In genomic region chr18:7174359-7175107, GRCh38 we compare ENCODE assay signal across 11 cellular contexts. TPM values are rescaled to one million over a fixed set of nuclear protein-coding genes. Genes with fewer than 3 reads are reported as not detected.
DNase-seq lines count a peak whose midpoint lies in the region; ATAC-seq and TF ChIP-seq lines count a peak whose summit lies in the region.
"Had no signal": no experiment of that assay in that cellular context is flagged by ENCODE, and none has a peak within 500 bp of the region (broad histone marks: within the 10 kb centered on the region; RNA-seq: fewer than 3 reads in every experiment).

No MANE protein-coding gene starts in this region.

- intact Hi-C loops in left cardiac atrium (cut with DNase I) (loop anchor here (5.0 to 10.0 kb wide), 2 partner anchors 257 to 260 kb away; no protein-coding TSS in a partner anchor), lower lobe of right lung (cut with DNase I) (no loop called here)

- H3K27ac ChIP-seq in cardiac muscle cell (no peak overlapping the region), lower lobe of right lung (no peak overlapping the region)
- H3K27ac ChIP-seq in effector memory CD4-positive, alpha-beta T cell (ENCODE audit: insufficient read depth, low read length, poor library complexity, severe bottlenecking): no peak overlapping the region

- CTCF ChIA-PET in activated CD4-positive, alpha-beta T cell treated with anti-CD3 and anti-CD28 coated beads, Interleukin-2, amount 10 ng/mL, durations not matched to agents 7 days and 5 days (lab: Charles Lee): no interaction called here

- H3K36me3 ChIP-seq in cardiac muscle cell (no peaks in the 10 kb centered on the region), lower lobe of right lung (no peaks in the 10 kb centered on the region)
- H3K36me3 ChIP-seq in effector memory CD4-positive, alpha-beta T cell (ENCODE audit: control insufficient read depth, insufficient read depth, low read length): no peaks in the 10 kb centered on the region

- DNase-seq in cardiac muscle cell (ENCODE audit: low read depth in 1 of 2, low spot score in 1 of 2): peak; percentile 40 to 59
- DNase-seq in left cardiac atrium: no peak
- DNase-seq in chondrocyte (ENCODE audit: low spot score): no peak
- no peak for DNase-seq in lower lobe of right lung
- DNase-seq in activated CD4-positive, alpha-beta T cell treated with anti-CD3 and anti-CD28 coated beads, Interleukin-2, amount 10 ng/mL, durations not matched to agents 7 days and 5 days: no peak
- no peak for DNase-seq in LoVo (ENCODE audit: low spot score)
- no peak for DNase-seq in effector memory CD4-positive, alpha-beta T cell
- DNase-seq in NOMO-1 treated with dmso at 0.1 percent for 144 hours (lab: John Stamatoyannopoulos, UW; ENCODE audit: unreplicated experiment): no peak
- DNase-seq: kidney had no signal

- TF ChIP-seq CTCF in cardiac muscle cell (IDR thresholded peaks at IDR 0.05; ENCODE audit: low read depth, low read length) (no peak), chondrocyte (IDR thresholded peaks at IDR 0.05) (peak; percentile 54), lower lobe of right lung (IDR thresholded peaks at IDR 0.05) (no peak)

- POLR2A ChIA-PET in activated CD4-positive, alpha-beta T cell treated with anti-CD3 and anti-CD28 coated beads, Interleukin-2, amount 10 ng/mL, durations not matched to agents 7 days and 5 days (lab: Charles Lee): no interaction called here

- H3K4me1 ChIP-seq in cardiac muscle cell (ENCODE audit: low read depth) (peaks cover 5% of the 10 kb centered on the region), lower lobe of right lung (no peaks in the 10 kb centered on the region)
- H3K4me1 ChIP-seq in effector memory CD4-positive, alpha-beta T cell (ENCODE audit: control insufficient read depth, insufficient read depth, low read length, poor library complexity, severe bottlenecking): no peaks in the 10 kb centered on the region

- H3K4me3 ChIP-seq in cardiac muscle cell (no peak overlapping the region), lower lobe of right lung (no peak overlapping the region)
- no peak overlapping the region for H3K4me3 ChIP-seq in effector memory CD4-positive, alpha-beta T cell (ENCODE audit: insufficient read depth, low read depth, low read length, poor library complexity, severe bottlenecking)

- no peaks in the 10 kb centered on the region for H3K9me3 Mint-ChIP-seq in chondrocyte (ENCODE audit: low read depth)
- H3K9me3 Mint-ChIP-seq in activated CD4-positive, alpha-beta T cell treated with anti-CD3 and anti-CD28 coated beads, Interleukin-2, amount 10 ng/mL, durations not matched to agents 7 days and 5 days: no peaks in the 10 kb centered on the region

- no peaks in the 10 kb centered on the region for H3K27me3 ChIP-seq in cardiac muscle cell
- H3K27me3 ChIP-seq in lower lobe of right lung (ENCODE audit: low read depth): no peaks in the 10 kb centered on the region
- no peaks in the 10 kb centered on the region for H3K27me3 ChIP-seq in effector memory CD4-positive, alpha-beta T cell (replicated peaks; ENCODE audit: control insufficient read depth, insufficient read depth, low read length, poor library complexity, severe bottlenecking)

- no peaks in the 10 kb centered on the region for H3K9me3 ChIP-seq in cardiac muscle cell (ENCODE audit: low read depth)
- H3K9me3 ChIP-seq in lower lobe of right lung: no peaks in the 10 kb centered on the region
- no peaks in the 10 kb centered on the region for H3K9me3 ChIP-seq in effector memory CD4-positive, alpha-beta T cell (ENCODE audit: control insufficient read depth, low read length)

- no peak overlapping the region for H3K27ac Mint-ChIP-seq in chondrocyte (ENCODE audit: unreplicated experiment)
- H3K27ac Mint-ChIP-seq in activated CD4-positive, alpha-beta T cell treated with anti-CD3 and anti-CD28 coated beads, Interleukin-2, amount 10 ng/mL, durations not matched to agents 7 days and 5 days: no peak overlapping the region

- no peaks in the 10 kb centered on the region for H3K36me3 Mint-ChIP-seq in chondrocyte (ENCODE audit: low read depth)
- H3K36me3 Mint-ChIP-seq in activated CD4-positive, alpha-beta T cell treated with anti-CD3 and anti-CD28 coated beads, Interleukin-2, amount 10 ng/mL, durations not matched to agents 7 days and 5 days (ENCODE audit: low read depth): no peaks in the 10 kb centered on the region

- H3K4me1 Mint-ChIP-seq in chondrocyte (ENCODE audit: low read depth): peaks cover 3% of the 10 kb centered on the region
- no peaks in the 10 kb centered on the region for H3K4me1 Mint-ChIP-seq in activated CD4-positive, alpha-beta T cell treated with anti-CD3 and anti-CD28 coated beads, Interleukin-2, amount 10 ng/mL, durations not matched to agents 7 days and 5 days

- H3K4me3 Mint-ChIP-seq in chondrocyte (ENCODE audit: unreplicated experiment): no peak overlapping the region
- no peak overlapping the region for H3K4me3 Mint-ChIP-seq in activated CD4-positive, alpha-beta T cell treated with anti-CD3 and anti-CD28 coated beads, Interleukin-2, amount 10 ng/mL, durations not matched to agents 7 days and 5 days

- no peaks in the 10 kb centered on the region for H3K27me3 Mint-ChIP-seq in chondrocyte (ENCODE audit: low read depth)
- H3K27me3 Mint-ChIP-seq in activated CD4-positive, alpha-beta T cell treated with anti-CD3 and anti-CD28 coated beads, Interleukin-2, amount 10 ng/mL, durations not matched to agents 7 days and 5 days: no peaks in the 10 kb centered on the region

- ATAC-seq in left cardiac atrium (no peak), lower lobe of right lung (peak; percentile 32 to 47)

RNA-seq across cellular contexts. Expression of gene LRRC30, which starts 56.4 kb away (rescaled TPM):
- total RNA-seq in cardiac muscle cell (not detected in 2 replicates), left cardiac atrium (not detected), chondrocyte (not detected in 3 replicates), lower lobe of right lung (not detected)
- not detected in 2 replicates for polyA plus RNA-seq in cardiac muscle cell
- total RNA-seq in activated CD4-positive, alpha-beta T cell treated with anti-CD3 and anti-CD28 coated beads, Interleukin-2, amount 10 ng/mL, durations not matched to agents 7 days and 5 days: not detected
- total RNA-seq: endothelial cell of umbilical vein, HT-29, kidney had no signal
- polyA plus RNA-seq: endothelial cell of umbilical vein had no signal

RNA-seq across cellular contexts. Expression of gene LAMA1, which starts 56.9 kb away (rescaled TPM):
- 14.1 and 36.8 TPM in 2 replicates for total RNA-seq in cardiac muscle cell
- polyA plus RNA-seq in cardiac muscle cell: 11.4 and 20.8 TPM in 2 replicates
- total RNA-seq in left cardiac atrium: under 1 TPM; 0.27 to 0.89 TPM
- 2.3 to 3.9 TPM (median 2.5 TPM) in 3 replicates for total RNA-seq in chondrocyte
- 0.65 TPM for total RNA-seq in lower lobe of right lung
- total RNA-seq in activated CD4-positive, alpha-beta T cell treated with anti-CD3 and anti-CD28 coated beads, Interleukin-2, amount 10 ng/mL, durations not matched to agents 7 days and 5 days: not detected
- total RNA-seq: endothelial cell of umbilical vein, HT-29 had no signal

Comparison
In these comparisons a context has a peak if more than half of its experiments do, and no peak if none do; other contexts are left out.
1. DNase-seq: peak in cardiac muscle cell (2 of 2); none in left cardiac atrium (single experiment), chondrocyte (single experiment), lower lobe of right lung (single experiment), activated CD4-positive, alpha-beta T cell treated with anti-CD3 and anti-CD28 coated beads, Interleukin-2, amount 10 ng/mL, durations not matched to agents 7 days and 5 days (single experiment), LoVo (single experiment), effector memory CD4-positive, alpha-beta T cell (0 of 3) and NOMO-1 treated with dmso at 0.1 percent for 144 hours (single experiment).
2. ATAC-seq: peak in lower lobe of right lung (2 of 2); none in left cardiac atrium (0 of 2).